ENCODE assay signal across 34 cellular contexts in the genomic region with DNA sequence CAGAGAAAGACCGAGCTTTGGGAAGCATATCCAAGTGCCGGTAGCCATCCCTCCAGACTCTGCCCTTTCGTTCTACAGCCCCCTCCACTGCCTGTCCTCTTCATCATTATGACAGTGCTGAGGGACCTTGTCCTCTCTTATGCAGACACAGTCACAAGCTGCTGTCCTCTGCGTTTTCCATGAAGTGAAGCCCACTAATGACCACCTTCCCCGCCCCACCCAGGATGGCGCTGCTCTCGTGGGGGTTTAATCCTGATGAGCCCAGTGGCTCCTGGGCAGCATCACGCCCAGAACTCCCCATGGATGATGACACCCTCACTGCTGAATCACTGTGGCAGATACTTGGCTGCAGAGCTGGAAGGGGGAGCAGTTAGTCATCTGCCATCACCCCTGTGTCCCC.
"Had no signal": no experiment of that assay in that cellular context is flagged by ENCODE, and none has a peak within 500 bp of the region (broad histone marks: within the 10 kb centered on the region; RNA-seq: fewer than 3 reads in every experiment).

No MANE protein-coding gene starts in this region.

- H3K4me3 ChIP-seq: MG63 had no signal

- H3K27ac ChIP-seq: KMS-11 had no signal

- H3K27me3 ChIP-seq: MG63 had no signal

- DNase-seq: Karpas-422, Kasumi-1, KG1, MG63, MM.1S, MV-4-11, NCI-H1092, NCI-H1092 treated with DMSO at 0.1 percent for 48 hours, NCI-H1105, NCI-H1105 treated with DMSO at 0.1 percent for 48 hours, NCI-H1417, NCI-H1417 treated with DMSO at 0.1 percent for 48 hours, NCI-H1436, NCI-H1436 treated with DMSO at 0.1 percent for 48 hours, NCI-H146, NCI-H1694, NCI-H1694 treated with DMSO at 0.1 percent for 48 hours, NCI-H187, NCI-H187 treated with DMSO at 0.1 percent for 48 hours, NCI-H1930, NCI-H2029, NCI-H2029 treated with DMSO at 0.1 percent for 48 hours, NCI-H2081, NCI-H2081 treated with DMSO at 0.1 percent for 48 hours, NCI-H2107, NCI-H2171, NCI-H2227 treated with DMSO at 0.1 percent for 48 hours, NCI-H226, NCI-H345, NCI-H446, NCI-H446 treated with DMSO at 0.1 percent for 48 hours, NCI-H510A, NCI-H510A treated with DMSO at 0.1 percent for 48 hours had no signal
